Comparison of ENCODE assay signal across 18 cellular contexts in genomic region chr2:8494589-8494988, GRCh38.
DNase-seq lines count a peak whose midpoint lies in the region; TF ChIP-seq lines count a peak whose summit lies in the region.
"Had no signal": no experiment of that assay in that cellular context is flagged by ENCODE, and none has a peak within 500 bp of the region (broad histone marks: within the 10 kb centered on the region; RNA-seq: fewer than 3 reads in every experiment).

No MANE protein-coding gene starts in this region.

- no peaks in the 10 kb centered on the region for H3K9me3 ChIP-seq in prostate gland
- H3K9me3 ChIP-seq: Caco-2, stomach had no signal

- no peak for TF ChIP-seq CTCF in prostate gland (IDR thresholded peaks at IDR 0.05)

- intact Hi-C loops in prostate gland (cut with DNase I), result no loop called here

- H3K4me3 ChIP-seq in prostate gland, result no peak overlapping the region
- H3K4me3 ChIP-seq: GM23248, skin epidermis, stomach had no signal

- TF ChIP-seq POLR2A in prostate gland (IDR thresholded peaks at IDR 0.05), result no peak

- peak overlapping the region in 1 of 2 donors; percentile 65 for H3K27ac ChIP-seq in prostate gland
- H3K27ac ChIP-seq: GM23248 had no signal

- H3K27me3 ChIP-seq in prostate gland (replicated peaks; ENCODE audit: insufficient read depth), result no peaks in the 10 kb centered on the region
- H3K27me3 ChIP-seq: stomach had no signal

- peaks cover 15% of the 10 kb centered on the region for H3K4me1 ChIP-seq in prostate gland (replicated peaks)

- H3K36me3 ChIP-seq in prostate gland, result no peaks in the 10 kb centered on the region
- H3K36me3 ChIP-seq: stomach had no signal

- DNase-seq in NCI-H510A treated with DMSO at 0.1 percent for 48 hours (lab: John Stamatoyannopoulos, UW) (peak; percentile 24), NCI-H510A (lab: John Stamatoyannopoulos, UW) (no peak), SHP77 treated with DMSO at 0.1 percent for 48 hours (lab: John Stamatoyannopoulos, UW) (peak; percentile 35), kidney tubule cell (ENCODE audit: low spot score) (peak; percentile 91), renal cortical epithelial cell (ENCODE audit: low read depth) (peak; percentile 78), activated gamma-delta T cell (lab: John Stamatoyannopoulos, UW) (no peak), prostate gland (ENCODE audit: low spot score) (no peak), medulla oblongata (ENCODE audit: extremely low spot score) (no peak)
- DNase-seq: ACHN; activated CD8-positive, alpha-beta memory T cell treated with anti-CD3 and anti-CD28 coated beads, Interleukin-2, amount 50 U/mL, for 48 hours; Caco-2; caudate nucleus; GM23248; naive B cell; NCI-H446; OCI-M1; stomach had no signal

- WGBS in prostate gland, result 97% methylated on average over 3 of the region's 3 CpGs

Comparison
In these comparisons a context has a peak if more than half of its experiments do, and no peak if none do; other contexts are left out.
1. DNase-seq: peak in NCI-H510A treated with DMSO at 0.1 percent for 48 hours (single experiment), SHP77 treated with DMSO at 0.1 percent for 48 hours (single experiment), kidney tubule cell (single experiment) and renal cortical epithelial cell (single experiment); none in NCI-H510A (single experiment), activated gamma-delta T cell (single experiment), prostate gland (single experiment) and medulla oblongata (single experiment).